In the genomic region with DNA sequence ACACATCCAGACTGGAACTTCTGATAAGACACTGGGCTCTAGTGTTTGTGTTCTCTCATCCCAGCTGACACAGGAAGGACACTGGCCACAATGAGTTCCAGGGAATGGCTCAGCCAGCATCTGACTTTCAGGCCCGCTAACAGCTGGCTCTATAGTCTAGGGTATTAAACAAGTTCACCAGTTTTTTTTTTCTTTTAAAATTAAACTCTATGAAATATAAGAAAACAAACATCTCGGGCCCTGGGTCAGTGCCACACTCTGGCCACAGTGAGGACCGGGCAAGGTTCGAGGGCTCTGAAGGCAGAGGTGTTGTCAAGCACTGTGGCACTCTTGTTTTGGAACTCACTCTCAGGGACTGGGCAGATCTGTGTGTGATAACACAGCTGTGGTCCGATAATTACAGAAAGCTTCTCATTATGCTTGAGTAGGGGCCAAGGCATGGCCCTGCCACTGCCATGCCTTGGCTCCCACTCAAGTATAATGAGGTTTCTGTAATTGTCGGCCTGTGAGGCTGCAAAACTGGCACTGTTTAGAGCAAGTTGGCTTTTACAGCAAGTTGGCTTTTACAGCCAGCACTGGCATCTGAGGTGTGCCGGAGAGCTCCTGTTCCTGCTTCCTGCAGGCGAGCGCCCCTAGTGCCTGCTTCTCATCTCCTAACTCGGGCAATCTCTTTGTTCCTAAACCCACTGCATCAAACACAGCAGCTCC, we compare ENCODE assay signal across 8 cellular contexts.
A peak's percentile ranks its signal among the peaks of the same experiment; 100 is the strongest.
DNase-seq lines count a peak whose midpoint lies in the region; ATAC-seq and TF ChIP-seq lines count a peak whose summit lies in the region.

No MANE protein-coding gene starts in this region.

- TF ChIP-seq CTCF in MCF 10A (IDR thresholded peaks at IDR 0.05; ENCODE audit: unreplicated experiment) = no peak

- POLR2A ChIA-PET in MCF 10A (lab: Yijun Ruan, JAX) = no interaction called here

- no peaks in the 10 kb centered on the region for H3K36me3 Mint-ChIP-seq in MCF 10A (ENCODE audit: insufficient read depth, unreplicated experiment)

- peaks cover 58% of the 10 kb centered on the region for H3K27me3 Mint-ChIP-seq in MCF 10A (ENCODE audit: insufficient read depth, unreplicated experiment)

- H3K4me1 Mint-ChIP-seq in MCF 10A (ENCODE audit: insufficient read depth, unreplicated experiment) = no peaks in the 10 kb centered on the region

- H3K27ac Mint-ChIP-seq in MCF 10A (ENCODE audit: low read depth, unreplicated experiment) = no peak overlapping the region

- no peak overlapping the region for H3K4me3 Mint-ChIP-seq in MCF 10A (ENCODE audit: unreplicated experiment)

- H3K9me3 Mint-ChIP-seq in MCF 10A (ENCODE audit: unreplicated experiment) = no peaks in the 10 kb centered on the region

- ATAC-seq in HG03064 (IDR thresholded peaks at IDR 0.05; ENCODE audit: low read depth, unreplicated experiment) (peak; percentile 67), left colon (peak; percentile 99)

- intact Hi-C loops in MCF 10A (cut with micrococcal nuclease) = no loop called here
- intact Hi-C loops in left colon (cut with DNase I, micrococcal nuclease) = no loop called here

- DNase-seq in D341Med (ENCODE audit: low spot score) (peak; percentile 45), T-helper 1 cell (peak in 4 of 5 donors; percentile 5 to 28 (median 8)), MCF 10A (ENCODE audit: unreplicated experiment) (peak; percentile 9), left colon (peak; percentile 68 to 85), dedifferentiated amniotic fluid mesenchymal stem cell (ENCODE audit: extremely low spot score) (no peak), EL (no peak)
- DNase-seq in stimulated activated CD4-positive, alpha-beta T cell treated with anti-CD3 and anti-CD28 coated beads, Interleukin-4, amount 100 ng/mL, for 1 hour = peak; percentile 45

- CTCF ChIA-PET in MCF 10A (lab: Yijun Ruan, JAX) = interaction anchor here (0.5 kb wide), 1 partner anchor 373 kb away, joined by 3 read pairs; no protein-coding TSS in a partner anchor

- no TSS peak for BruUV-seq in MCF 10A (replicated peaks; lab: Mats Ljungman, UMichigan)

Comparison
In these comparisons a context has a peak if more than half of its experiments do, and no peak if none do; other contexts are left out.
1. DNase-seq: peak in D341Med (single experiment), T-helper 1 cell (4 of 5), MCF 10A (single experiment), left colon (2 of 2) and stimulated activated CD4-positive, alpha-beta T cell treated with anti-CD3 and anti-CD28 coated beads, Interleukin-4, amount 100 ng/mL, for 1 hour (single experiment); none in dedifferentiated amniotic fluid mesenchymal stem cell (single experiment) and EL (single experiment).